ENCODE assay signal across 29 cellular contexts in the genomic region with DNA sequence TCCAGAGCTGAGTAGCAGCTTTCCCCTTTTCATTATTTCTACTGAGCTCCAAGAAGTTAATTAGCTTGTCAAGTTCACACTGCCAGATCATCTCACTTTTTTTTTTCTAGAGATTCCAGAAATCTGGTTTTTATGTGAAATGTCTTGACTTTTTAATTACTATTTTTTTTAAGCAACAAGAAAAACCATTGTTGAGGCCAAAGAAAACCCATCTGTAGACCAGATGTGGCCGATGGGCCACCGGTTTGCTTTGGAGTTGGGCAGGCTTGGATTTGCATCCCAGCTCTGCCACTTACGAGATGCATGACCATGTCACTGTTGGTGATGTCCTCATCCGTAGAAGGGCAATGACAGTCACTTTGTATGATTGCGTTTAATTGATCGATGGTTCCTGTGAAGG.
"Had no signal": no experiment of that assay in that cellular context is flagged by ENCODE, and none has a peak within 500 bp of the region (broad histone marks: within the 10 kb centered on the region; RNA-seq: fewer than 3 reads in every experiment).

No MANE protein-coding gene starts in this region.

- H3K4me1 ChIP-seq: adrenal gland, body of pancreas, gastroesophageal sphincter had no signal

- H3K27ac ChIP-seq: adrenal gland, body of pancreas, gastroesophageal sphincter, heart right ventricle, hepatocyte had no signal

- H3K36me3 ChIP-seq: adrenal gland, gastroesophageal sphincter, heart right ventricle had no signal

- DNase-seq: activated CD4-positive, alpha-beta memory T cell treated with anti-CD3 and anti-CD28 coated beads for 36 hours; activated CD4-positive, alpha-beta T cell treated with anti-CD3 and anti-CD28 coated beads for 36 hours; activated CD4-positive, alpha-beta T cell treated with anti-CD3 and anti-CD28 coated beads, Interleukin-2, amount 10 ng/mL, durations not matched to agents 24 days and 14 days; activated CD4-positive, CD25-positive, alpha-beta regulatory T cell; activated CD4-positive, CD25-positive, alpha-beta regulatory T cell treated with anti-CD3 and anti-CD28 coated beads, Interleukin-2, amount 50 U/mL, for 72 hours; activated CD8-positive, alpha-beta memory T cell treated with anti-CD3 and anti-CD28 coated beads, Interleukin-2, amount 10 ng/mL, durations not matched to agents 7 days and 5 days; activated CD8-positive, alpha-beta memory T cell treated with anti-CD3 and anti-CD28 coated beads, Interleukin-2, amount 50 U/mL, for 4 hours; activated CD8-positive, alpha-beta T cell treated with anti-CD3 and anti-CD28 coated beads, Interleukin-2, amount 10 ng/mL, durations not matched to agents 7 days and 5 days; activated effector memory CD4-positive, alpha-beta T cell treated with anti-CD3 and anti-CD28 coated beads, Interleukin-2, amount 50 U/mL, for 16 hours; activated naive CD4-positive, alpha-beta T cell treated with anti-CD3 and anti-CD28 coated beads for 36 hours; activated naive CD8-positive, alpha-beta T cell treated with anti-CD3 and anti-CD28 coated beads for 36 hours; activated naive CD8-positive, alpha-beta T cell treated with anti-CD3 and anti-CD28 coated beads, Interleukin-2, amount 50 U/mL, for 24 hours; activated T-cell treated with anti-CD3 and anti-CD28 coated beads, Interleukin-2, amount 50 U/mL, for 1 hour; activated T-cell treated with anti-CD3 and anti-CD28 coated beads, Interleukin-2, amount 50 U/mL, for 48 hours; aorta; body of pancreas; caudate nucleus; cortex of kidney; dermis blood vessel endothelial cell; effector CD4-positive, alpha-beta T cell; effector memory CD8-positive, alpha-beta T cell; foreskin melanocyte; heart right ventricle; T-helper 1 cell; T-helper 17 cell had no signal

- H3K27me3 ChIP-seq: adrenal gland, body of pancreas, gastroesophageal sphincter, heart right ventricle, hepatocyte had no signal

- ATAC-seq: activated CD4-positive, alpha-beta T cell treated with anti-CD3 and anti-CD28 coated beads for 36 hours; activated CD8-positive, alpha-beta memory T cell treated with anti-CD3 and anti-CD28 coated beads, Interleukin-2, amount 10 ng/mL, durations not matched to agents 7 days and 5 days; activated CD8-positive, alpha-beta T cell treated with anti-CD3 and anti-CD28 coated beads, Interleukin-2, amount 10 ng/mL, durations not matched to agents 7 days and 5 days; activated naive CD8-positive, alpha-beta T cell treated with anti-CD3 and anti-CD28 coated beads, Interleukin-2, amount 50 U/mL, for 24 hours; body of pancreas; effector memory CD8-positive, alpha-beta T cell; esophagus mucosa; gastroesophageal sphincter; heart right ventricle; T-helper 17 cell had no signal

- H3K4me3 ChIP-seq: adrenal gland, body of pancreas, gastroesophageal sphincter, heart right ventricle, hepatocyte had no signal

- H3K9me3 ChIP-seq: adrenal gland, body of pancreas had no signal
